17 cellular contexts compared by ENCODE assay signal in genomic region chr20:12201289-12201991, GRCh38.
DNase-seq lines count a peak whose midpoint lies in the region; ATAC-seq and TF ChIP-seq lines count a peak whose summit lies in the region.
"Had no signal": no experiment of that assay in that cellular context is flagged by ENCODE, and none has a peak within 500 bp of the region (broad histone marks: within the 10 kb centered on the region; RNA-seq: fewer than 3 reads in every experiment).

No MANE protein-coding gene starts in this region.

- intact Hi-C loops in mucosa of descending colon (cut with DNase I, micrococcal nuclease): no loop called here

- ATAC-seq in mucosa of descending colon (peak; percentile 40), GM21825 (IDR thresholded peaks at IDR 0.05; ENCODE audit: unreplicated experiment) (no peak)
- ATAC-seq: body of pancreas; effector memory CD8-positive, alpha-beta T cell; GM23338; natural killer cell treated with Interleukin-12 subunit alpha and Interleukin-12 subunit beta and Interleukin-15 and Interleukin-18, amount 100 ng/mL, for 72 hours had no signal

- no peak for TF ChIP-seq CTCF in mucosa of descending colon (IDR thresholded peaks at IDR 0.05)

- no peak overlapping the region for H3K4me3 ChIP-seq in mucosa of descending colon
- H3K4me3 ChIP-seq: body of pancreas, GM23338, thyroid gland had no signal

- no peaks in the 10 kb centered on the region for H3K4me1 ChIP-seq in mucosa of descending colon (ENCODE audit: low read depth)
- H3K4me1 ChIP-seq: body of pancreas, thyroid gland had no signal

- peak; percentile 56 for DNase-seq in ELR (ENCODE audit: low read depth)
- peak; percentile 65 for DNase-seq in RPMI7951 (ENCODE audit: low read depth)
- peak; percentile 61 for DNase-seq in fibroblast of peridontal ligament (ENCODE audit: extremely low read depth)
- DNase-seq in mucosa of descending colon: no peak
- no peak for DNase-seq in cortex of kidney (lab: John Stamatoyannopoulos, UW)
- no peak for DNase-seq in NCI-H1417 (lab: John Stamatoyannopoulos, UW)
- DNase-seq: activated effector memory CD4-positive, alpha-beta T cell treated with anti-CD3 and anti-CD28 coated beads, Interleukin-2, amount 50 U/mL, for 16 hours; body of pancreas; effector memory CD8-positive, alpha-beta T cell; hippocampal formation; NCI-H1694; NCI-H446; stimulated activated CD4-positive, alpha-beta T cell treated with anti-CD3 and anti-CD28 coated beads, Interleukin-2, amount 100 ng/mL, for 48 hours; thyroid gland had no signal

- H3K9me3 ChIP-seq in mucosa of descending colon: peaks cover 5% of the 10 kb centered on the region
- H3K9me3 ChIP-seq: body of pancreas, thyroid gland had no signal

- no peaks in the 10 kb centered on the region for H3K36me3 ChIP-seq in mucosa of descending colon (ENCODE audit: low read depth)
- H3K36me3 ChIP-seq: thyroid gland had no signal

Comparison
In these comparisons a context has a peak if more than half of its experiments do, and no peak if none do; other contexts are left out.
1. DNase-seq: peak in ELR (single experiment), RPMI7951 (single experiment) and fibroblast of peridontal ligament (single experiment); none in mucosa of descending colon (0 of 3), cortex of kidney (single experiment) and NCI-H1417 (0 of 3).